ENCODE assay signal across 10 cellular contexts in the genomic region with DNA sequence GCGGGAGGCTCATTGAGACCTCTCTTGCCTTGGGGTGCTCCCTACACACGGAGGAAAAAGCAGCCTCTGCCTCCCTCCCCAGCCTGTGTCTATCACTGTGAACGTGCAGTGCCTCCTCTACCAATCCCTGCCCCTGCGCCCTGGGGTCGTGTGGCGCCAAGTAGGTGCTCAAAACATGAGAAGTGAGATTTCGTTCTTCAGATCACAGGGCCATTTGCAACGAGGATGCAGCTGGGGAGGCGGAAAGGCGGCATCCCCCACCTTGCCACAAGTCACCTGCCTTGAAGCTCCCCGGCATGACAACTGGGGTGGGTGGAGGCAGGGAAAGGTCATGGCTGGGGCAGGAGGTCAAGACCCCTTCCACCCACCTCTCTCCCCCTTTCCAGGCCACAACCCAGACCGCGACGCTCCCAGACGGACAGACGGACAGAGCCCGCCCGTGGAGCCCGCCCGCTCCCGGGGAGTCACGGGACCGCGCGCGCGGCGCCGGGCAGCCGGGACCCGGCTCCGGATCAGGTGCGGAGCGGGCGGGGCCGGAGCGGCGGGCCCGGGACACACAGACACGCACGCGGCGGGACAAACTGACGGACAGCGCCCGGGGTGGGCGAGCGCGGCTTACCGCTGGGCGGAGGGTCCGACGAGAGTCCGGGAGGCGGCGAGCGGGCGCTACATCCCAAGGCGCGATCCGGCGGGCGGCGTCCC. TPM values are rescaled to one million over a fixed set of nuclear protein-coding genes. Genes with fewer than 3 reads are reported as not detected.
DNase-seq lines count a peak whose midpoint lies in the region; ATAC-seq and TF ChIP-seq lines count a peak whose summit lies in the region.
"Had no signal": no experiment of that assay in that cellular context is flagged by ENCODE, and none has a peak within 500 bp of the region (broad histone marks: within the 10 kb centered on the region; RNA-seq: fewer than 3 reads in every experiment).

No MANE protein-coding gene starts in this region.

- H3K27me3 ChIP-seq in BLaER1 treated with 17β-estradiol and CSF1 and Interleukin-3, amounts not matched to agents 10 nM and 100 nM, result peaks cover 72 to 98% (median 79%) of the 10 kb centered on the region in 11 experiments

- H3K4me1 ChIP-seq in BLaER1 treated with 17β-estradiol and CSF1 and Interleukin-3, amounts not matched to agents 10 nM and 100 nM, result peaks cover 9 to 35% (median 25%) of the 10 kb centered on the region in 10 experiments; a peak in 18 of 20 replicates

- peaks cover 91% of the 10 kb centered on the region for H3K27me3 Mint-ChIP-seq in dendritic cell treated with granulocyte-macrophage colony-stimulating factor and Interleukin-4, amounts not matched to agents 40 ng/mL and 50 ng/mL, for 4 days
- H3K27me3 Mint-ChIP-seq in neural crest cell (ENCODE audit: low read depth), result peaks cover 67% of the 10 kb centered on the region

- ATAC-seq in HG03175 (IDR thresholded peaks at IDR 0.05; ENCODE audit: unreplicated experiment), result no peak

- H3K4me2 ChIP-seq in BLaER1 treated with 17β-estradiol and CSF1 and Interleukin-3, amounts not matched to agents 10 nM and 100 nM, result peak overlapping the region; percentile 84 to 97 (median 94)

- peak overlapping the region; percentile 56 for H3K4me3 Mint-ChIP-seq in dendritic cell treated with granulocyte-macrophage colony-stimulating factor and Interleukin-4, amounts not matched to agents 40 ng/mL and 50 ng/mL, for 4 days
- peak overlapping the region; percentile 74 for H3K4me3 Mint-ChIP-seq in neural crest cell

- H3K27ac ChIP-seq in BLaER1 treated with 17β-estradiol and CSF1 and Interleukin-3, amounts not matched to agents 10 nM and 100 nM, result no peak overlapping the region

- intact Hi-C loops in dendritic cell treated with granulocyte-macrophage colony-stimulating factor and Interleukin-4, amounts not matched to agents 40 ng/mL and 50 ng/mL, for 4 days (cut with micrococcal nuclease), result no loop called here

- H3K36me3 ChIP-seq in BLaER1 treated with 17β-estradiol and CSF1 and Interleukin-3, amounts not matched to agents 10 nM and 100 nM, result no peaks in the 10 kb centered on the region

- peak; percentile 36 for DNase-seq in KBM-7
- DNase-seq in neural crest cell (ENCODE audit: low read depth, low spot score), result no peak
- DNase-seq in D341Med (ENCODE audit: low spot score), result no peak
- no peak for DNase-seq in HuH-7 (ENCODE audit: low spot score)
- no peak for DNase-seq in SHP77 treated with DMSO at 0.1 percent for 48 hours (lab: John Stamatoyannopoulos, UW)
- DNase-seq: erythroblast, OCI-M1 had no signal

- no peaks in the 10 kb centered on the region for H3K36me3 Mint-ChIP-seq in dendritic cell treated with granulocyte-macrophage colony-stimulating factor and Interleukin-4, amounts not matched to agents 40 ng/mL and 50 ng/mL, for 4 days (ENCODE audit: low read depth)
- no peaks in the 10 kb centered on the region for H3K36me3 Mint-ChIP-seq in neural crest cell (ENCODE audit: low read depth)

- H3K9ac ChIP-seq in BLaER1 treated with 17β-estradiol and CSF1 and Interleukin-3, amounts not matched to agents 10 nM and 100 nM, result peak overlapping the region in 9 of 11 experiments; percentile 15 to 81 (median 33); a peak in 11 of 22 replicates

- H3K9me3 ChIP-seq in BLaER1 treated with 17β-estradiol and CSF1 and Interleukin-3, amounts not matched to agents 10 nM and 100 nM (replicated peaks in 1 of 11), result no peaks in the 10 kb centered on the region

- H3K9me3 Mint-ChIP-seq in dendritic cell treated with granulocyte-macrophage colony-stimulating factor and Interleukin-4, amounts not matched to agents 40 ng/mL and 50 ng/mL, for 4 days, result no peaks in the 10 kb centered on the region
- H3K9me3 Mint-ChIP-seq in neural crest cell, result no peaks in the 10 kb centered on the region

- no peak overlapping the region for H3K27ac Mint-ChIP-seq in dendritic cell treated with granulocyte-macrophage colony-stimulating factor and Interleukin-4, amounts not matched to agents 40 ng/mL and 50 ng/mL, for 4 days
- H3K27ac Mint-ChIP-seq in neural crest cell (ENCODE audit: unreplicated experiment), result no peak overlapping the region

- no peak for TF ChIP-seq CTCF in neural crest cell (conservative IDR thresholded peaks at IDR 0.05)

- in situ Hi-C loops in KBM-7 (cut with MboI; ENCODE audit: low pct_unique_long_range_greater_than_20kb, low sequenced_read_pairs), result no loop called here

- H3K4me1 Mint-ChIP-seq in dendritic cell treated with granulocyte-macrophage colony-stimulating factor and Interleukin-4, amounts not matched to agents 40 ng/mL and 50 ng/mL, for 4 days (ENCODE audit: low read depth), result peaks cover 9% of the 10 kb centered on the region
- peaks cover 20% of the 10 kb centered on the region for H3K4me1 Mint-ChIP-seq in neural crest cell

- H3K4me3 ChIP-seq in BLaER1 treated with 17β-estradiol and CSF1 and Interleukin-3, amounts not matched to agents 10 nM and 100 nM, result peak overlapping the region; percentile 51 to 73 (median 66)

- H4K20me1 ChIP-seq in BLaER1 treated with 17β-estradiol and CSF1 and Interleukin-3, amounts not matched to agents 10 nM and 100 nM, result peaks cover 0 to 78% (median 17%) of the 10 kb centered on the region in 11 experiments; a peak in 15 of 22 replicates

RNA-seq across cellular contexts. Expression of a gene that starts 0.5 kb away (rescaled TPM):
- total RNA-seq in neural crest cell, result 4.0 and 4.4 TPM in 2 replicates

RNA-seq across cellular contexts. Expression of a gene that starts 13.4 kb away (rescaled TPM):
- total RNA-seq in neural crest cell, result 5.1 and 5.3 TPM in 2 replicates

RNA-seq across cellular contexts. Expression of a gene that starts 51.6 kb away (rescaled TPM):
- 485 and 500 TPM in 2 replicates for total RNA-seq in neural crest cell
